8 cellular contexts compared by ENCODE assay signal in genomic region chr15:92226020-92226612, GRCh38.
DNase-seq lines count a peak whose midpoint lies in the region; ATAC-seq, FAIRE-seq and TF ChIP-seq lines count a peak whose summit lies in the region.

No MANE protein-coding gene starts in this region.

- H3K27ac ChIP-seq in A549 (no peak overlapping the region), heart left ventricle (no peak overlapping the region), testis (no peak overlapping the region), aorta (ENCODE audit: low read depth in 1 of 2, low read length in 2 of 2) (no peak overlapping the region)

- H3K4me2 ChIP-seq in A549 = no peak overlapping the region

- DNase-seq in A549 (ENCODE audit: low read depth in 1 of 2, low spot score in 1 of 2) (peak in 1 of 2 experiments; percentile 32), GM13977 (ENCODE audit: low spot score) (peak; percentile 15), RPMI7951 (ENCODE audit: low read depth) (peak; percentile 29), heart left ventricle (no peak), testis (peak; percentile 16), aorta (no peak)

- FAIRE-seq in A549 (lab: Jason Lieb, UNC) = no peak

- H3K9me3 ChIP-seq in A549 (peaks cover 7% of the 10 kb centered on the region; the same call in 1 of the 3 replicates), heart left ventricle (peaks cover 0 to 8% (median 0%) of the 10 kb centered on the region in 12 donors), testis (no peaks in the 10 kb centered on the region), aorta (ENCODE audit: control insufficient read depth, low read length) (no peaks in the 10 kb centered on the region)

- no peak overlapping the region for H3K4me3 ChIP-seq in A549
- no peak overlapping the region for H3K4me3 ChIP-seq in heart left ventricle
- H3K4me3 ChIP-seq in testis = no peak overlapping the region
- no peak overlapping the region for H3K4me3 ChIP-seq in aorta (ENCODE audit: low read length in 2 of 2)

- no peaks in the 10 kb centered on the region for H3K36me3 ChIP-seq in heart left ventricle
- no peaks in the 10 kb centered on the region for H3K36me3 ChIP-seq in testis (ENCODE audit: low read depth, missing control alignments)
- H3K36me3 ChIP-seq in aorta (ENCODE audit: control insufficient read depth in 1 of 2, insufficient read depth in 2 of 2, low read length in 1 of 2) = no peaks in the 10 kb centered on the region

- POLR2A ChIA-PET in A549 (lab: Yijun Ruan, JAX) = no interaction called here

- H3K4me1 ChIP-seq in A549 (no peaks in the 10 kb centered on the region), heart left ventricle (no peaks in the 10 kb centered on the region), testis (no peaks in the 10 kb centered on the region), aorta (ENCODE audit: control insufficient read depth in 1 of 2, insufficient read depth in 2 of 2, low read length in 2 of 2) (no peaks in the 10 kb centered on the region)

- TF ChIP-seq RAD21 in A549 (conservative IDR thresholded peaks at IDR 0.05 in 1 of 2, IDR thresholded peaks at IDR 0.05 in 1 of 2) = peak in 1 of 2 experiments; percentile 55; a peak in 2 of 5 replicates

- in situ Hi-C loops in GM13977 (cut with MboI; ENCODE audit: low pct_unique_long_range_greater_than_20kb, low sequenced_read_pairs, unreplicated experiment) = no loop called here

- TF ChIP-seq CTCF in A549 (IDR thresholded peaks at IDR 0.05) = peak; percentile 39
- peak; percentile 47 for TF ChIP-seq CTCF in GM13977 (IDR thresholded peaks at IDR 0.05; ENCODE audit: extremely low read depth, insufficient read depth, missing control alignments)
- TF ChIP-seq CTCF in heart left ventricle (IDR thresholded peaks at IDR 0.05) = peak; percentile 26 to 60 (median 47)
- peak in 1 of 3 experiments; percentile 24 for TF ChIP-seq CTCF in testis (IDR thresholded peaks at IDR 0.05)

- ATAC-seq in A549 = peak; percentile 71 to 91; a peak in 4 of 6 replicates
- peak in 3 of 4 donors; percentile 75 to 84 (median 76) for ATAC-seq in heart left ventricle
- ATAC-seq in GM19397 (IDR thresholded peaks at IDR 0.05; ENCODE audit: unreplicated experiment) = no peak
- ATAC-seq in aorta (ENCODE audit: low FRiP score) = no peak
- ATAC-seq in HG03097 (IDR thresholded peaks at IDR 0.05; ENCODE audit: low FRiP score, unreplicated experiment) = no peak

- H3K27me3 ChIP-seq in heart left ventricle = no peaks in the 10 kb centered on the region
- H3K27me3 ChIP-seq in testis = no peaks in the 10 kb centered on the region
- H3K27me3 ChIP-seq in aorta (ENCODE audit: control insufficient read depth in 1 of 2, insufficient read depth in 2 of 2, low read length in 1 of 2) = no peaks in the 10 kb centered on the region

- no peak for TF ChIP-seq EP300 in A549 (IDR thresholded peaks at IDR 0.05)

- CTCF ChIA-PET in A549 (lab: Yijun Ruan, JAX) = interaction anchor here (1.0 to 3.8 kb wide), 5 partner anchors 97 to 136 kb away, joined by 3 to 15 read pairs (median 4); no protein-coding TSS in a partner anchor

- intact Hi-C loops in heart left ventricle (cut with DNase I) = loop anchor here in 9 of 10 donors (1.0 to 10.0 kb wide), 5 partner anchors 129 to 921 kb away; no protein-coding TSS in a partner anchor
- intact Hi-C loops in testis (cut with DNase I; ENCODE audit: low total_unique reads) = no loop called here
- intact Hi-C loops in aorta (cut with DNase I) = no loop called here

- 2% methylated on average over 6 of the region's 6 CpGs for WGBS in A549 (ENCODE audit: missing lambda C conversion rate)
- WGBS in heart left ventricle, 4 donors = 47 to 51% (median 50%) methylated on average over 6 of the region's 6 CpGs
- 67 to 72% methylated on average over 6 of the region's 6 CpGs for WGBS in testis, 2 donors
- 55 to 57% methylated on average over 6 of the region's 6 CpGs for WGBS in aorta, 2 donors

- TF ChIP-seq POLR2A in A549 (IDR thresholded peaks at IDR 0.05; ENCODE audit: low read length) = no peak
- no peak for TF ChIP-seq POLR2A in heart left ventricle (IDR thresholded peaks at IDR 0.05)
- no peak for TF ChIP-seq POLR2A in testis (IDR thresholded peaks at IDR 0.05)

TF ChIP-seq in A549, 52 proteins besides CTCF, POLR2A, EP300 and RAD21:
- no peak for TF ChIP-seq CHD4 (IDR thresholded peaks at IDR 0.05; ENCODE audit: borderline replicate concordance)
- TF ChIP-seq E2F6 (IDR thresholded peaks at IDR 0.05; ENCODE audit: borderline replicate concordance, low read depth) = no peak
- no peak for TF ChIP-seq EHF (CRISPR knock-in tag; IDR thresholded peaks at IDR 0.05)
- no peak for TF ChIP-seq SREBF2 (IDR thresholded peaks at IDR 0.05)
- peak; percentile 46; the same call in 2 of the 3 replicates for TF ChIP-seq SMC3 (IDR thresholded peaks at IDR 0.05)
- no peak for TF ChIP-seq KDM5A (IDR thresholded peaks at IDR 0.05)

Comparison
In these comparisons a context has a peak if more than half of its experiments do, and no peak if none do; other contexts are left out.
1. ATAC-seq: peak in A549 (2 of 2) and heart left ventricle (3 of 4); none in GM19397 (single experiment), aorta (single experiment) and HG03097 (single experiment).
2. DNase-seq: peak in GM13977 (single experiment), RPMI7951 (single experiment) and testis (single experiment); none in heart left ventricle (0 of 5) and aorta (0 of 2).
3. intact Hi-C loops: an anchor here in heart left ventricle (1.0 to 10.0 kb wide); none called in testis and aorta.